ENCODE assay signal across 8 cellular contexts in the genomic region with DNA sequence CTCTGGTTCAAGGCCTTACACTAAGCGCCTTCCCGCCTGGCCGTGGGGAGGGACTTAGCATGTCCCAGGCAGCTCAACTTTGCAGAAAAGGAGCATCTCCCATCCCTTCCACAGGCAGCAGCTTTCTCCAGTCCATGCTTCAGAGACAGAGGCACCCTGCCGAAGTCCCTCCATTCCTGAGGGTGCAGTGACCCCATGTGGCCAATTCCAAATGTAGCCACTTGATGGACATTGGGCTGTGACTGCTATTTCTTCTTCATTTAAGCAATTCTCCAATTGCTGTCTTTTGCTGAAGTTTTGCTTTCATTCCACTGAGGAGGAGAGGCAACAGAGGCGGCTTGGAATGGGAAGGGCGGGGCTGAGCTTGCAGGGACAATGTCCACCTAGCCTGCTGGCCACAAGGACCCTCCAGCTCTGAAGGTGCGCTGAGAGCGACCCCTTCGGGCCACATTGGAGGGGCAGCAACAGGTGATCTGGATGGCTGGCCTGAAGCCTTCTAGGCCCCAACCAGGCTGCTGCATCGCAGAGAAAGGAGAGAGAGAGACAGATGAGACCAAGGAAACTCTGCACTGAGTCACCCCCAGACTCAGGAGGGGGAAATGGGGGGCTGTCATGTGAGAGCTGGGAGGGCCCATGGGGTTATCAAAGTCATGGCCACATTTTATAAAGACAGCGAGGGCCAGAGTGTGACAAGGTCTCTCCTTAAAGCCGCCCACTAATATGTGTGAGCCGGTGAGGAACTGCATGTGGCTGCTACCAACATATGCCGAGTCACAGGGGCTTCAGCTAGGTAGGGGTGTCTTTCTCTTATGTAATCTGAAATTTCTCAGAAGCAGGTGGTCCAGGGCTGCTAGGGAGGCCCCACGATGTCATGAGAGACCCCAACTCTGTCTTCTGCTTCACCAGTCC.
DNase-seq lines count a peak whose midpoint lies in the region; ATAC-seq and TF ChIP-seq lines count a peak whose summit lies in the region.

No MANE protein-coding gene starts in this region.

- H3K79me2 ChIP-seq in OCI-LY7 (ENCODE audit: insufficient read depth, low read depth, low read length): no peaks in the 10 kb centered on the region

- no peak overlapping the region for H2AFZ ChIP-seq in OCI-LY7 (ENCODE audit: low read length)

- POLR2A ChIA-PET in OCI-LY7 (lab: Charles Lee): interaction anchor here (0.6 to 2.0 kb wide), 9 partner anchors 7 to 703 kb away, joined by 3 to 6 read pairs (median 4); no protein-coding TSS in a partner anchor

- H3K9me3 Mint-ChIP-seq in natural killer cell treated with Interleukin-12 subunit alpha and Interleukin-12 subunit beta and Interleukin-15 and Interleukin-18, amount 100 ng/mL, for 72 hours: no peaks in the 10 kb centered on the region
- H3K9me3 Mint-ChIP-seq in T-helper 2 cell treated with Interferon-gamma antibody and Interleukin-4, amounts not matched to agents 5 μg/mL and 100 μg/mL, for 36 hours: no peaks in the 10 kb centered on the region

- no peak overlapping the region for H3K9ac ChIP-seq in colonic mucosa (ENCODE audit: low read depth in 2 of 2, low read length in 2 of 2)

- TF ChIP-seq POLR2A in thyroid gland (IDR thresholded peaks at IDR 0.05): no peak

- peaks cover 8% of the 10 kb centered on the region for H3K4me1 ChIP-seq in OCI-LY7 (ENCODE audit: insufficient read depth, low read length, poor library complexity, severe bottlenecking)
- no peaks in the 10 kb centered on the region for H3K4me1 ChIP-seq in colonic mucosa
- no peaks in the 10 kb centered on the region for H3K4me1 ChIP-seq in thyroid gland

- no peaks in the 10 kb centered on the region for H3K27me3 ChIP-seq in colonic mucosa
- no peaks in the 10 kb centered on the region for H3K27me3 ChIP-seq in thyroid gland

- no peaks in the 10 kb centered on the region for H3K4me1 Mint-ChIP-seq in natural killer cell treated with Interleukin-12 subunit alpha and Interleukin-12 subunit beta and Interleukin-15 and Interleukin-18, amount 100 ng/mL, for 72 hours (ENCODE audit: low read depth in 2 of 2)
- peaks cover 2% of the 10 kb centered on the region for H3K4me1 Mint-ChIP-seq in T-helper 2 cell treated with Interferon-gamma antibody and Interleukin-4, amounts not matched to agents 5 μg/mL and 100 μg/mL, for 36 hours (ENCODE audit: low read depth)

- TF ChIP-seq CTCF in OCI-LY7 (conservative IDR thresholded peaks at IDR 0.05; ENCODE audit: low read length) (peak; percentile 91), colonic mucosa (IDR thresholded peaks at IDR 0.05) (peak; percentile 28), thyroid gland (IDR thresholded peaks at IDR 0.05) (peak in 5 of 6 experiments; percentile 40 to 84 (median 74))

- CTCF ChIA-PET in OCI-LY7 (lab: Charles Lee; ENCODE audit: unreplicated experiment): interaction anchor here (0.7 to 1.9 kb wide), 4 partner anchors 14 to 120 kb away, joined by 3 to 10 read pairs (median 3); no protein-coding TSS in a partner anchor

- H3K4me3 Mint-ChIP-seq in natural killer cell treated with Interleukin-12 subunit alpha and Interleukin-12 subunit beta and Interleukin-15 and Interleukin-18, amount 100 ng/mL, for 72 hours: no peak overlapping the region
- H3K4me3 Mint-ChIP-seq in T-helper 2 cell treated with Interferon-gamma antibody and Interleukin-4, amounts not matched to agents 5 μg/mL and 100 μg/mL, for 36 hours: no peak overlapping the region

- no peak overlapping the region for H3K27ac Mint-ChIP-seq in natural killer cell treated with Interleukin-12 subunit alpha and Interleukin-12 subunit beta and Interleukin-15 and Interleukin-18, amount 100 ng/mL, for 72 hours
- no peak overlapping the region for H3K27ac Mint-ChIP-seq in T-helper 2 cell treated with Interferon-gamma antibody and Interleukin-4, amounts not matched to agents 5 μg/mL and 100 μg/mL, for 36 hours

- H3K9me2 ChIP-seq in OCI-LY7 (ENCODE audit: insufficient read depth, low read length): no peaks in the 10 kb centered on the region

- WGBS in thyroid gland, 2 donors: 56 to 72% methylated on average over 15 of the region's 15 CpGs

- intact Hi-C loops in OCI-LY7 (cut with micrococcal nuclease; ENCODE audit: unreplicated experiment) (loop anchor here (5.0 kb wide), 1 partner anchor 704 kb away; no protein-coding TSS in a partner anchor), colonic mucosa (cut with DNase I) (loop anchor here (5.0 kb wide), 1 partner anchor 121 kb away; no protein-coding TSS in a partner anchor), thyroid gland (cut with DNase I) (loop anchor here (5.0 kb wide), 1 partner anchor 699 kb away; no protein-coding TSS in a partner anchor)

- H3K9me3 ChIP-seq in OCI-LY7 (ENCODE audit: low read length) (no peaks in the 10 kb centered on the region; the same call in 1 of the 2 replicates), colonic mucosa (no peaks in the 10 kb centered on the region), thyroid gland (no peaks in the 10 kb centered on the region)

- H4K20me1 ChIP-seq in OCI-LY7 (ENCODE audit: insufficient read depth, low read length): no peaks in the 10 kb centered on the region

- peak; percentile 37 for ATAC-seq in HG02759 (IDR thresholded peaks at IDR 0.05; ENCODE audit: unreplicated experiment)
- ATAC-seq in natural killer cell treated with Interleukin-12 subunit alpha and Interleukin-12 subunit beta and Interleukin-15 and Interleukin-18, amount 100 ng/mL, for 72 hours: no peak

- no peaks in the 10 kb centered on the region for H3K36me3 Mint-ChIP-seq in natural killer cell treated with Interleukin-12 subunit alpha and Interleukin-12 subunit beta and Interleukin-15 and Interleukin-18, amount 100 ng/mL, for 72 hours
- no peaks in the 10 kb centered on the region for H3K36me3 Mint-ChIP-seq in T-helper 2 cell treated with Interferon-gamma antibody and Interleukin-4, amounts not matched to agents 5 μg/mL and 100 μg/mL, for 36 hours (ENCODE audit: low read depth)

- DNase-seq in DMS79 treated with DMSO at 0.1 percent for 48 hours (lab: John Stamatoyannopoulos, UW) (peak; percentile 31), OCI-LY7 (ENCODE audit: low spot score) (peak; percentile 81), colonic mucosa (peak; percentile 30), left kidney (ENCODE audit: low read depth, low spot score) (peak; percentile 93), thyroid gland (peak; percentile 77 to 85)
- no peak for DNase-seq in natural killer cell treated with Interleukin-12 subunit alpha and Interleukin-12 subunit beta and Interleukin-15 and Interleukin-18, amount 100 ng/mL, for 72 hours (ENCODE audit: low spot score)
- DNase-seq in T-helper 2 cell treated with Interferon-gamma antibody and Interleukin-4, amounts not matched to agents 5 μg/mL and 100 μg/mL, for 36 hours (ENCODE audit: low spot score): no peak

- H3K4me2 ChIP-seq in OCI-LY7 (ENCODE audit: low read length): no peak overlapping the region

- H3K4me3 ChIP-seq in OCI-LY7 (ENCODE audit: low read depth, low read length, poor library complexity, severe bottlenecking): no peak overlapping the region
- H3K4me3 ChIP-seq in colonic mucosa: no peak overlapping the region
- H3K4me3 ChIP-seq in thyroid gland (replicated peaks in 1 of 3): no peak overlapping the region

- no TSS peak for BruUV-seq in OCI-LY7 (replicated peaks; lab: Mats Ljungman, UMichigan)

- H3K27ac ChIP-seq in OCI-LY7 (ENCODE audit: low read depth, low read length, poor library complexity, severe bottlenecking) (no peak overlapping the region), colonic mucosa (no peak overlapping the region), thyroid gland (no peak overlapping the region)

- H3K27me3 Mint-ChIP-seq in natural killer cell treated with Interleukin-12 subunit alpha and Interleukin-12 subunit beta and Interleukin-15 and Interleukin-18, amount 100 ng/mL, for 72 hours: no peaks in the 10 kb centered on the region
- H3K27me3 Mint-ChIP-seq in T-helper 2 cell treated with Interferon-gamma antibody and Interleukin-4, amounts not matched to agents 5 μg/mL and 100 μg/mL, for 36 hours (ENCODE audit: low read depth): no peaks in the 10 kb centered on the region

- H3K36me3 ChIP-seq in OCI-LY7 (ENCODE audit: insufficient read depth, low read length): no peaks in the 10 kb centered on the region
- no peaks in the 10 kb centered on the region for H3K36me3 ChIP-seq in colonic mucosa
- no peaks in the 10 kb centered on the region for H3K36me3 ChIP-seq in thyroid gland

Comparison
In these comparisons a context has a peak if more than half of its experiments do, and no peak if none do; other contexts are left out.
1. DNase-seq: peak in DMS79 treated with DMSO at 0.1 percent for 48 hours (single experiment), OCI-LY7 (single experiment), colonic mucosa (single experiment), left kidney (single experiment) and thyroid gland (2 of 2); none in natural killer cell treated with Interleukin-12 subunit alpha and Interleukin-12 subunit beta and Interleukin-15 and Interleukin-18, amount 100 ng/mL, for 72 hours (single experiment) and T-helper 2 cell treated with Interferon-gamma antibody and Interleukin-4, amounts not matched to agents 5 μg/mL and 100 μg/mL, for 36 hours (single experiment).
2. CTCF ChIP-seq: peak in every context shown above with its lines; median percentile 91 in OCI-LY7; 74 in thyroid gland; 28 in colonic mucosa.